In genomic region chr19:50804420-50805272, GRCh38 we compare ENCODE assay signal across 9 cellular contexts. TPM values are rescaled to one million over a fixed set of nuclear protein-coding genes. Genes with fewer than 3 reads are reported as not detected.
DNase-seq lines count a peak whose midpoint lies in the region; ATAC-seq and TF ChIP-seq lines count a peak whose summit lies in the region.
"Had no signal": no experiment of that assay in that cellular context is flagged by ENCODE, and none has a peak within 500 bp of the region (broad histone marks: within the 10 kb centered on the region; RNA-seq: fewer than 3 reads in every experiment).

No MANE protein-coding gene starts in this region.

- H3K27me3 ChIP-seq in spleen (replicated peaks in 1 of 7): no peaks in the 10 kb centered on the region

- peak overlapping the region; percentile 94 to 99 (median 96) for H3K27ac ChIP-seq in spleen

- H3K27me3 Mint-ChIP-seq in central memory CD8-positive, alpha-beta T cell: no peaks in the 10 kb centered on the region

- intact Hi-C loops in spleen (cut with DNase I; ENCODE audit: low total_unique reads): no loop called here

- DNase-seq in AG09319 (ENCODE audit: extremely low read depth, low read depth) (peak; percentile 98), NCI-H345 treated with DMSO at 0.1 percent for 48 hours (lab: John Stamatoyannopoulos, UW; ENCODE audit: unreplicated experiment) (peak; percentile 89), iris pigment epithelial cell (ENCODE audit: low read depth) (peak; percentile 99), spleen (peak; percentile 99)
- peak; percentile 94 for DNase-seq in activated CD4-positive, CD25-positive, alpha-beta regulatory T cell treated with anti-CD3 and anti-CD28 coated beads, Interleukin-2, amount 50 U/mL, for 16 hours (ENCODE audit: low read depth, low spot score)
- DNase-seq in central memory CD8-positive, alpha-beta T cell (ENCODE audit: low spot score in 2 of 2): peak; percentile 94 to 97

- TF ChIP-seq POLR2A in spleen (IDR thresholded peaks at IDR 0.05): peak in 1 of 3 donors; percentile 12

- H3K9me3 ChIP-seq in spleen: no peaks in the 10 kb centered on the region

- ATAC-seq in GM19035 (IDR thresholded peaks at IDR 0.05; ENCODE audit: unreplicated experiment) (peak; percentile 94), HG03342 (IDR thresholded peaks at IDR 0.05; ENCODE audit: unreplicated experiment) (peak; percentile 86)
- peak; percentile 95 for ATAC-seq in central memory CD8-positive, alpha-beta T cell (replicated peaks; ENCODE audit: extremely low read depth, poor library complexity, severe bottlenecking)

- peak overlapping the region; percentile 100 for H3K27ac Mint-ChIP-seq in central memory CD8-positive, alpha-beta T cell (ENCODE audit: low read depth)

- H3K36me3 ChIP-seq in spleen: peaks cover 0 to 27% (median 20%) of the 10 kb centered on the region in 6 donors

- peaks cover 20% of the 10 kb centered on the region for H3K36me3 Mint-ChIP-seq in central memory CD8-positive, alpha-beta T cell (ENCODE audit: insufficient read depth)

- peaks cover 15 to 43% (median 24%) of the 10 kb centered on the region in 6 donors for H3K4me1 ChIP-seq in spleen

- peak overlapping the region; percentile 73 to 99 (median 91) for H3K4me3 ChIP-seq in spleen

- no peak for TF ChIP-seq CTCF in AG09319 (IDR thresholded peaks at IDR 0.05; ENCODE audit: low read depth, low read length)
- peak in 2 of 11 experiments; percentile 15 to 23 for TF ChIP-seq CTCF in spleen (IDR thresholded peaks at IDR 0.05 in 8 of 11, conservative IDR thresholded peaks at IDR 0.05 in 3 of 11)

- peaks cover 33% of the 10 kb centered on the region for H3K4me1 Mint-ChIP-seq in central memory CD8-positive, alpha-beta T cell

- peak overlapping the region; percentile 98 for H3K4me3 Mint-ChIP-seq in central memory CD8-positive, alpha-beta T cell

- no peaks in the 10 kb centered on the region for H3K9me3 Mint-ChIP-seq in central memory CD8-positive, alpha-beta T cell

- WGBS in spleen, 5 donors: 0 to 1% (median 0%) methylated on average over 51 to 62 of the region's 62 CpGs

RNA-seq across cellular contexts. Expression of gene ACP4, which starts 14.4 kb away (rescaled TPM):
- total RNA-seq in spleen: not detected
- not detected for polyA plus RNA-seq in spleen
- total RNA-seq: T-helper 1 cell treated with Interleukin-12 subunit alpha and Interleukin-12 subunit beta and Interleukin-4 antibody, amounts not matched to agents 30 ng/mL and 1 ng/mL, for 36 hours had no signal

RNA-seq across cellular contexts. Expression of gene KLK1, which starts 18.9 kb away (rescaled TPM):
- total RNA-seq in spleen: 10 to 100 TPM in 4 of 7 donors, 1 to 10 TPM in 3; 1.3 to 28.6 (median 10.7) TPM
- 10 to 100 TPM; 16.3 to 56.5 (median 54.5) TPM for polyA plus RNA-seq in spleen

RNA-seq across cellular contexts. Expression of gene KLK15, which starts 28.7 kb away (rescaled TPM):
- total RNA-seq in spleen: not detected
- polyA plus RNA-seq in spleen: under 1 TPM in 2 of 3 donors, not detected in 1; 0.07 to 0.13 TPM
- total RNA-seq: T-helper 1 cell treated with Interleukin-12 subunit alpha and Interleukin-12 subunit beta and Interleukin-4 antibody, amounts not matched to agents 30 ng/mL and 1 ng/mL, for 36 hours had no signal

RNA-seq across cellular contexts. Expression of gene GPR32, which starts 34.4 kb away (rescaled TPM):
- not detected for total RNA-seq in spleen
- not detected for polyA plus RNA-seq in spleen
- total RNA-seq: T-helper 1 cell treated with Interleukin-12 subunit alpha and Interleukin-12 subunit beta and Interleukin-4 antibody, amounts not matched to agents 30 ng/mL and 1 ng/mL, for 36 hours had no signal

RNA-seq across cellular contexts. Expression of gene KLK3, which starts 50.1 kb away (rescaled TPM):
- total RNA-seq in spleen: not detected
- under 1 TPM in 1 of 3 donors, not detected in 2; 0.03 TPM for polyA plus RNA-seq in spleen
- total RNA-seq: T-helper 1 cell treated with Interleukin-12 subunit alpha and Interleukin-12 subunit beta and Interleukin-4 antibody, amounts not matched to agents 30 ng/mL and 1 ng/mL, for 36 hours had no signal

Comparison
In these comparisons a context has a peak if more than half of its experiments do, and no peak if none do; other contexts are left out.
1. Peak in every context shown above with its lines: DNase-seq, ATAC-seq, H3K4me3 ChIP-seq and H3K27ac ChIP-seq.